In the genomic region with DNA sequence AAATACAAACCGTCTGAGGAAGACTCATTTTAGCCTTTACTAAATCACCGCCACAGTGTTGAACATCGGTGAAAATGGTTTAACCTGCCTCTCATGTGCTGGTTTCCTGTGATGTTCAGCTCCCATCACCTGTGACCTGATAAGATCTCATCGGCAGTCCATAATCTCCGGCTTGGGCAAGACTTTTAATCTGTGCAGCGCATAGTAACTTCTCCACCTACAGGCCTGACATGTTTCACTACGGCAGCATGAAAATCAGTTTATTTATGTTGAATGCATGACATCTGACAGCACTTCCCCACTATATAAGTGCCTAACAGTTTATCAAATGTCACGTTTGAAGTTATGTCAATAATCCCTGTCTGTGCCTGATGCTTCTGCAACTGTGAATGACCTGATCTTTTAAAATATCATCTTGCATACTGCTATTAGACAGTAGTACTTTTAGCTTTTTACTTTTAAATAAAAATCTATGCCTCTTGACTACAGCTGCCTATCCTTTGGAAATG, we compare ENCODE assay signal across 34 cellular contexts.
"Had no signal": no experiment of that assay in that cellular context is flagged by ENCODE, and none has a peak within 500 bp of the region (broad histone marks: within the 10 kb centered on the region; RNA-seq: fewer than 3 reads in every experiment).

No MANE protein-coding gene starts in this region.

- H3K9me3 ChIP-seq: adrenal gland, body of pancreas, esophagus muscularis mucosa, gastrocnemius medialis, heart left ventricle had no signal

- H3K27ac Mint-ChIP-seq: activated CD4-positive, alpha-beta memory T cell treated with anti-CD3 and anti-CD28 coated beads for 36 hours; activated CD4-positive, alpha-beta T cell treated with anti-CD3 and anti-CD28 coated beads for 36 hours; activated CD4-positive, alpha-beta T cell treated with anti-CD3 and anti-CD28 coated beads, Interleukin-2, amount 10 ng/mL, durations not matched to agents 24 days and 14 days; activated CD8-positive, alpha-beta memory T cell treated with anti-CD3 and anti-CD28 coated beads, Interleukin-2, amount 10 ng/mL, durations not matched to agents 7 days and 5 days; activated CD8-positive, alpha-beta T cell treated with anti-CD3 and anti-CD28 coated beads, Interleukin-2, amount 10 ng/mL, durations not matched to agents 7 days and 5 days; activated naive CD4-positive, alpha-beta T cell treated with anti-CD3 and anti-CD28 coated beads for 36 hours; activated naive CD4-positive, alpha-beta T cell treated with anti-CD3 and anti-CD28 coated beads, Interleukin-2, amount 50 U/mL, for 24 hours; activated naive CD8-positive, alpha-beta T cell treated with anti-CD3 and anti-CD28 coated beads for 36 hours; activated naive CD8-positive, alpha-beta T cell treated with anti-CD3 and anti-CD28 coated beads, Interleukin-2, amount 50 U/mL, for 24 hours; activated T-helper 1 cell treated with anti-CD3 and anti-CD28 coated beads, Interleukin-12 subunit alpha, Interleukin-12 subunit beta, Interleukin-2, Interleukin-4 antibody, amounts not matched to agents 30 ng/mL and 10 ng/mL and 1 ng/mL, durations not matched to agents 14 hours and 24 hours and 36 hours; activated T-helper 2 cell treated with anti-CD3 and anti-CD28 coated beads, Interferon-gamma antibody, Interleukin-2, Interleukin-4, amounts not matched to agents 10 μg/mL and 5 μg/mL and 100 μg/mL, durations not matched to agents 14 hours and 24 hours and 36 hours; effector memory CD8-positive, alpha-beta T cell; T-helper 1 cell treated with Interleukin-12 subunit alpha and Interleukin-12 subunit beta and Interleukin-4 antibody, amounts not matched to agents 30 μg/mL and 1 μg/mL, for 36 hours had no signal

- H3K36me3 Mint-ChIP-seq: activated CD4-positive, alpha-beta memory T cell treated with anti-CD3 and anti-CD28 coated beads for 36 hours; activated CD8-positive, alpha-beta memory T cell treated with anti-CD3 and anti-CD28 coated beads, Interleukin-2, amount 10 ng/mL, durations not matched to agents 7 days and 5 days; activated naive CD4-positive, alpha-beta T cell treated with anti-CD3 and anti-CD28 coated beads, Interleukin-2, amount 50 U/mL, for 24 hours; activated naive CD8-positive, alpha-beta T cell treated with anti-CD3 and anti-CD28 coated beads for 36 hours had no signal

- H3K4me3 Mint-ChIP-seq: activated CD4-positive, alpha-beta memory T cell treated with anti-CD3 and anti-CD28 coated beads for 36 hours; activated CD4-positive, alpha-beta T cell treated with anti-CD3 and anti-CD28 coated beads for 36 hours; activated CD4-positive, alpha-beta T cell treated with anti-CD3 and anti-CD28 coated beads, Interleukin-2, amount 10 ng/mL, durations not matched to agents 24 days and 14 days; activated CD8-positive, alpha-beta memory T cell treated with anti-CD3 and anti-CD28 coated beads, Interleukin-2, amount 10 ng/mL, durations not matched to agents 7 days and 5 days; activated CD8-positive, alpha-beta T cell treated with anti-CD3 and anti-CD28 coated beads, Interleukin-2, amount 10 ng/mL, durations not matched to agents 7 days and 5 days; activated naive CD4-positive, alpha-beta T cell treated with anti-CD3 and anti-CD28 coated beads for 36 hours; activated naive CD4-positive, alpha-beta T cell treated with anti-CD3 and anti-CD28 coated beads, Interleukin-2, amount 50 U/mL, for 24 hours; activated naive CD8-positive, alpha-beta T cell treated with anti-CD3 and anti-CD28 coated beads for 36 hours; activated naive CD8-positive, alpha-beta T cell treated with anti-CD3 and anti-CD28 coated beads, Interleukin-2, amount 50 U/mL, for 24 hours; activated T-helper 1 cell treated with anti-CD3 and anti-CD28 coated beads, Interleukin-12 subunit alpha, Interleukin-12 subunit beta, Interleukin-2, Interleukin-4 antibody, amounts not matched to agents 30 ng/mL and 10 ng/mL and 1 ng/mL, durations not matched to agents 14 hours and 24 hours and 36 hours; effector memory CD8-positive, alpha-beta T cell; T-helper 1 cell treated with Interleukin-12 subunit alpha and Interleukin-12 subunit beta and Interleukin-4 antibody, amounts not matched to agents 30 μg/mL and 1 μg/mL, for 36 hours had no signal

- H3K4me1 Mint-ChIP-seq: activated CD4-positive, alpha-beta T cell treated with anti-CD3 and anti-CD28 coated beads for 36 hours; activated CD4-positive, alpha-beta T cell treated with anti-CD3 and anti-CD28 coated beads, Interleukin-2, amount 10 ng/mL, durations not matched to agents 24 days and 14 days; activated CD8-positive, alpha-beta memory T cell treated with anti-CD3 and anti-CD28 coated beads, Interleukin-2, amount 10 ng/mL, durations not matched to agents 7 days and 5 days; activated naive CD4-positive, alpha-beta T cell treated with anti-CD3 and anti-CD28 coated beads, Interleukin-2, amount 50 U/mL, for 24 hours; activated naive CD8-positive, alpha-beta T cell treated with anti-CD3 and anti-CD28 coated beads for 36 hours; activated naive CD8-positive, alpha-beta T cell treated with anti-CD3 and anti-CD28 coated beads, Interleukin-2, amount 50 U/mL, for 24 hours had no signal

- H3K27me3 Mint-ChIP-seq: activated CD4-positive, alpha-beta memory T cell treated with anti-CD3 and anti-CD28 coated beads for 36 hours; activated CD4-positive, alpha-beta T cell treated with anti-CD3 and anti-CD28 coated beads for 36 hours; activated CD4-positive, alpha-beta T cell treated with anti-CD3 and anti-CD28 coated beads, Interleukin-2, amount 10 ng/mL, durations not matched to agents 24 days and 14 days; activated CD8-positive, alpha-beta memory T cell treated with anti-CD3 and anti-CD28 coated beads, Interleukin-2, amount 10 ng/mL, durations not matched to agents 7 days and 5 days; activated naive CD4-positive, alpha-beta T cell treated with anti-CD3 and anti-CD28 coated beads, Interleukin-2, amount 50 U/mL, for 24 hours; activated naive CD8-positive, alpha-beta T cell treated with anti-CD3 and anti-CD28 coated beads for 36 hours; activated naive CD8-positive, alpha-beta T cell treated with anti-CD3 and anti-CD28 coated beads, Interleukin-2, amount 50 U/mL, for 24 hours; effector memory CD8-positive, alpha-beta T cell had no signal

- H3K4me3 ChIP-seq: adrenal gland, body of pancreas, esophagus muscularis mucosa, gastrocnemius medialis, heart left ventricle had no signal

- H3K36me3 ChIP-seq: adrenal gland, esophagus muscularis mucosa, gastrocnemius medialis, heart left ventricle had no signal

- H3K27ac ChIP-seq: adrenal gland, body of pancreas, esophagus muscularis mucosa, foreskin keratinocyte, gastrocnemius medialis, heart left ventricle had no signal

- ATAC-seq: activated CD4-positive, alpha-beta T cell treated with anti-CD3 and anti-CD28 coated beads for 36 hours; activated CD8-positive, alpha-beta memory T cell treated with anti-CD3 and anti-CD28 coated beads, Interleukin-2, amount 10 ng/mL, durations not matched to agents 7 days and 5 days; activated CD8-positive, alpha-beta T cell treated with anti-CD3 and anti-CD28 coated beads, Interleukin-2, amount 10 ng/mL, durations not matched to agents 7 days and 5 days; activated naive CD8-positive, alpha-beta T cell treated with anti-CD3 and anti-CD28 coated beads, Interleukin-2, amount 50 U/mL, for 24 hours; body of pancreas; effector memory CD8-positive, alpha-beta T cell; foreskin keratinocyte; gastrocnemius medialis; heart left ventricle had no signal

- H3K4me1 ChIP-seq: adrenal gland, body of pancreas, esophagus muscularis mucosa, foreskin keratinocyte, gastrocnemius medialis, heart left ventricle had no signal

- DNase-seq: activated CD4-positive, alpha-beta memory T cell treated with anti-CD3 and anti-CD28 coated beads for 36 hours; activated CD4-positive, alpha-beta T cell treated with anti-CD3 and anti-CD28 coated beads for 36 hours; activated CD4-positive, alpha-beta T cell treated with anti-CD3 and anti-CD28 coated beads, Interleukin-2, amount 10 ng/mL, durations not matched to agents 24 days and 14 days; activated CD4-positive, CD25-positive, alpha-beta regulatory T cell; activated CD4-positive, CD25-positive, alpha-beta regulatory T cell treated with anti-CD3 and anti-CD28 coated beads, Interleukin-2, amount 50 U/mL, for 72 hours; activated CD8-positive, alpha-beta memory T cell treated with anti-CD3 and anti-CD28 coated beads, Interleukin-2, amount 10 ng/mL, durations not matched to agents 7 days and 5 days; activated CD8-positive, alpha-beta memory T cell treated with anti-CD3 and anti-CD28 coated beads, Interleukin-2, amount 50 U/mL, for 4 hours; activated CD8-positive, alpha-beta T cell treated with anti-CD3 and anti-CD28 coated beads, Interleukin-2, amount 10 ng/mL, durations not matched to agents 7 days and 5 days; activated effector memory CD4-positive, alpha-beta T cell treated with anti-CD3 and anti-CD28 coated beads, Interleukin-2, amount 50 U/mL, for 16 hours; activated naive CD4-positive, alpha-beta T cell treated with anti-CD3 and anti-CD28 coated beads for 36 hours; activated naive CD8-positive, alpha-beta T cell treated with anti-CD3 and anti-CD28 coated beads for 36 hours; activated naive CD8-positive, alpha-beta T cell treated with anti-CD3 and anti-CD28 coated beads, Interleukin-2, amount 50 U/mL, for 24 hours; activated T-cell treated with anti-CD3 and anti-CD28 coated beads, Interleukin-2, amount 50 U/mL, for 1 hour; activated T-cell treated with anti-CD3 and anti-CD28 coated beads, Interleukin-2, amount 50 U/mL, for 48 hours; adrenal gland; amygdala; aorta; body of pancreas; caudate nucleus; cortex of kidney; dermis blood vessel endothelial cell; effector CD4-positive, alpha-beta T cell; effector memory CD8-positive, alpha-beta T cell; erythroblast; foreskin keratinocyte; gastrocnemius medialis; glutamatergic neuron; heart left ventricle; T1000 had no signal

- H3K27me3 ChIP-seq: adrenal gland, body of pancreas, esophagus muscularis mucosa, foreskin keratinocyte, gastrocnemius medialis, heart left ventricle had no signal
